In genomic region chr10:21340341-21340740, GRCh38 we compare ENCODE assay signal across 15 cellular contexts.
DNase-seq lines count a peak whose midpoint lies in the region; ATAC-seq, FAIRE-seq and TF ChIP-seq lines count a peak whose summit lies in the region.
"Had no signal": no experiment of that assay in that cellular context is flagged by ENCODE, and none has a peak within 500 bp of the region (broad histone marks: within the 10 kb centered on the region; RNA-seq: fewer than 3 reads in every experiment).

No MANE protein-coding gene starts in this region.

- H3K27ac ChIP-seq in A549 (peak overlapping the region; percentile 54 to 82), mesendoderm (ENCODE audit: low read depth, low read length) (no peak overlapping the region)

- peaks cover 42% of the 10 kb centered on the region for H3K4me1 ChIP-seq in A549
- H3K4me1 ChIP-seq in mesendoderm (ENCODE audit: control insufficient read depth, low read depth, low read length), result peaks cover 6% of the 10 kb centered on the region
- H3K4me1 ChIP-seq in Caco-2, result peaks cover 31% of the 10 kb centered on the region

- H3K4me3 ChIP-seq in A549 (no peak overlapping the region), mesendoderm (ENCODE audit: low read length) (no peak overlapping the region), Caco-2 (ENCODE audit: low read depth, low read length) (no peak overlapping the region)

- no peak overlapping the region for H3K23ac ChIP-seq in mesendoderm (ENCODE audit: low read length)

- CTCF ChIA-PET in A549 (lab: Yijun Ruan, JAX), result interaction anchor here (0.6 to 1.3 kb wide), 3 partner anchors 62 to 555 kb away, joined by 3 to 4 read pairs (median 3); no protein-coding TSS in a partner anchor
- CTCF ChIA-PET in Caco-2 (lab: Charles Lee), result no interaction called here

- no peaks in the 10 kb centered on the region for H3K36me3 ChIP-seq in mesendoderm (ENCODE audit: control insufficient read depth, insufficient read depth, low read length)
- H3K36me3 ChIP-seq in Caco-2 (ENCODE audit: control insufficient read depth, insufficient read depth, low read length), result no peaks in the 10 kb centered on the region

- no peaks in the 10 kb centered on the region for H3K27me3 Mint-ChIP-seq in Caco-2 (ENCODE audit: insufficient read depth, unreplicated experiment)

- peaks cover 38% of the 10 kb centered on the region for H3K4me1 Mint-ChIP-seq in Caco-2 (ENCODE audit: low read depth, unreplicated experiment)
- H3K4me1 Mint-ChIP-seq: IgD-negative memory B cell had no signal

- no peak overlapping the region for H3K4ac ChIP-seq in mesendoderm (ENCODE audit: low read depth, low read length)

- peak overlapping the region; percentile 58 for H2BK15ac ChIP-seq in mesendoderm (replicated peaks; ENCODE audit: low read depth)

- H2BK5ac ChIP-seq in mesendoderm (ENCODE audit: low read length), result no peak overlapping the region

- no peak for TF ChIP-seq EP300 in A549 (IDR thresholded peaks at IDR 0.05)

- POLR2A ChIA-PET in A549 (lab: Yijun Ruan, JAX) (interaction anchor here (1.0 to 1.2 kb wide), 2 partner anchors 10 to 24 kb away, joined by 3 to 4 read pairs; no protein-coding TSS in a partner anchor), Caco-2 (lab: Charles Lee) (no interaction called here)

- TF ChIP-seq CTCF in A549 (IDR thresholded peaks at IDR 0.05) (no peak), Caco-2 (IDR thresholded peaks at IDR 0.05; ENCODE audit: insufficient read depth in 1 of 2, low read depth in 1 of 2, low read length in 1 of 2, severe bottlenecking in 1 of 2, unreplicated experiment in 1 of 2) (no peak)

- ATAC-seq in A549 (no peak), HG02870 (IDR thresholded peaks at IDR 0.05; ENCODE audit: unreplicated experiment) (no peak)

- H3K9me3 ChIP-seq in A549 (no peaks in the 10 kb centered on the region), Caco-2 (no peaks in the 10 kb centered on the region)

- no peak for TF ChIP-seq POLR2A in A549 (IDR thresholded peaks at IDR 0.05; ENCODE audit: low read length)

- no peaks in the 10 kb centered on the region for H3K27me3 ChIP-seq in mesendoderm (ENCODE audit: insufficient read depth, low read length, poor library complexity)
- no peaks in the 10 kb centered on the region for H3K27me3 ChIP-seq in Caco-2 (replicated peaks; ENCODE audit: control insufficient read depth, insufficient read depth, low read length)

- H3K36me3 Mint-ChIP-seq in Caco-2 (ENCODE audit: insufficient read depth, unreplicated experiment), result no peaks in the 10 kb centered on the region
- H3K36me3 Mint-ChIP-seq: IgD-negative memory B cell had no signal

- no TSS peak for BruUV-seq in Caco-2 (replicated peaks; lab: Mats Ljungman, UMichigan)

- peak overlapping the region; percentile 4; the same call in 1 of the 3 replicates for H3K4me2 ChIP-seq in A549
- H3K4me2 ChIP-seq in mesendoderm (ENCODE audit: low read length), result no peak overlapping the region

- no peak overlapping the region for H3K27ac Mint-ChIP-seq in Caco-2 (ENCODE audit: unreplicated experiment)
- H3K27ac Mint-ChIP-seq: IgD-negative memory B cell had no signal

- no peak overlapping the region for H3K56ac ChIP-seq in mesendoderm (ENCODE audit: low read length)

- H2BK120ac ChIP-seq in mesendoderm (ENCODE audit: low read depth, low read length), result no peak overlapping the region

- no peak overlapping the region for H3K18ac ChIP-seq in mesendoderm (ENCODE audit: low read length)

- no peak overlapping the region for H3K9ac ChIP-seq in mesendoderm (ENCODE audit: low read length)

- FAIRE-seq in A549 (lab: Jason Lieb, UNC), result no peak
- FAIRE-seq: A204.1 had no signal

- TF ChIP-seq RAD21 in A549 (conservative IDR thresholded peaks at IDR 0.05 in 1 of 2, IDR thresholded peaks at IDR 0.05 in 1 of 2), result no peak

- intact Hi-C loops in Caco-2 (cut with micrococcal nuclease; ENCODE audit: unreplicated experiment), result no loop called here

- H3K79me1 ChIP-seq in mesendoderm (ENCODE audit: low read length), result no peaks in the 10 kb centered on the region

- DNase-seq in A549 (ENCODE audit: low read depth in 1 of 2, low spot score in 1 of 2), result no peak
- DNase-seq in HS-27A (ENCODE audit: low read depth), result peak; percentile 59
- DNase-seq in RPMI7951 (ENCODE audit: low read depth), result peak; percentile 68
- DNase-seq in mesendoderm, result no peak
- DNase-seq in NCI-H2196 treated with DMSO at 0.1 percent for 48 hours (lab: John Stamatoyannopoulos, UW; ENCODE audit: unreplicated experiment), result no peak
- no peak for DNase-seq in NCI-H82 treated with DMSO at 0.1 percent for 48 hours (lab: John Stamatoyannopoulos, UW; ENCODE audit: unreplicated experiment)
- DNase-seq in Caco-2, result no peak
- DNase-seq: DMS79 treated with DMSO at 0.1 percent for 48 hours, NCI-H1436, NCI-H2081, NCI-H524, Right ventricle myocardium superior had no signal

- no peaks in the 10 kb centered on the region for H3K79me2 ChIP-seq in mesendoderm (ENCODE audit: control insufficient read depth, insufficient read depth, low read length)

- WGBS in A549 (ENCODE audit: missing lambda C conversion rate), result 62% methylated on average over 3 of the region's 3 CpGs
- WGBS in mesendoderm (ENCODE audit: extremely low coverage, insufficient coverage, low lambda C conversion rate), result no CpG with 5 or more reads among the region's 3 CpGs

- H2AK5ac ChIP-seq in mesendoderm (ENCODE audit: low read length), result no peak overlapping the region

- no peak overlapping the region for H4K5ac ChIP-seq in mesendoderm (ENCODE audit: low read length)

- no peak overlapping the region for H4K8ac ChIP-seq in mesendoderm (ENCODE audit: low read depth, low read length)

- no peak overlapping the region for H3K4me3 Mint-ChIP-seq in Caco-2 (ENCODE audit: unreplicated experiment)
- H3K4me3 Mint-ChIP-seq: IgD-negative memory B cell had no signal

- H3K9me3 Mint-ChIP-seq in Caco-2 (ENCODE audit: unreplicated experiment), result peaks cover 12% of the 10 kb centered on the region

TF ChIP-seq in A549, 52 proteins besides CTCF, POLR2A, EP300 and RAD21:
- TF ChIP-seq MAZ (IDR thresholded peaks at IDR 0.05; ENCODE audit: borderline replicate concordance, low read depth, low read length), result no peak
- TF ChIP-seq GATA3 (IDR thresholded peaks at IDR 0.05; ENCODE audit: borderline replicate concordance), result peak; percentile 78; the same call in 1 of the 2 replicates
- no peak for TF ChIP-seq CHD2 (IDR thresholded peaks at IDR 0.05; ENCODE audit: low read length, partially characterized antibody)
- TF ChIP-seq RNF2 (IDR thresholded peaks at IDR 0.05; ENCODE audit: borderline replicate concordance, low read depth), result no peak
- 0 out of 2 replicates have a peak, but pooled peaks have one; percentile 15 for TF ChIP-seq MAX (IDR thresholded peaks at IDR 0.05)
- no peak for TF ChIP-seq HEYL (CRISPR knock-in tag; IDR thresholded peaks at IDR 0.05)
- no peak for TF ChIP-seq SMC3 (IDR thresholded peaks at IDR 0.05)

Comparison
In these comparisons a context has a peak if more than half of its experiments do, and no peak if none do; other contexts are left out.
1. DNase-seq: peak in HS-27A (single experiment) and RPMI7951 (single experiment); none in A549 (0 of 2), mesendoderm (single experiment), NCI-H2196 treated with DMSO at 0.1 percent for 48 hours (single experiment), NCI-H82 treated with DMSO at 0.1 percent for 48 hours (single experiment) and Caco-2 (0 of 2).